Comparison of ENCODE assay signal across 10 cellular contexts in genomic region chr10:63256047-63256773, GRCh38.
DNase-seq lines count a peak whose midpoint lies in the region; ATAC-seq and TF ChIP-seq lines count a peak whose summit lies in the region.
"Had no signal": no experiment of that assay in that cellular context is flagged by ENCODE, and none has a peak within 500 bp of the region (broad histone marks: within the 10 kb centered on the region; RNA-seq: fewer than 3 reads in every experiment).

No MANE protein-coding gene starts in this region.

- intact Hi-C loops in Right ventricle myocardium inferior (cut with DNase I), result loop anchor here (2.0 kb wide), 1 partner anchor 13 kb away; no protein-coding TSS in a partner anchor
- intact Hi-C loops in cardiac septum (cut with DNase I), result no loop called here
- intact Hi-C loops in vagina (cut with DNase I), result no loop called here
- intact Hi-C loops in activated T-helper 1 cell treated with anti-CD3 and anti-CD28 coated beads, Interleukin-12 subunit alpha, Interleukin-12 subunit beta, Interleukin-2, Interleukin-4 antibody, amounts not matched to agents 30 ng/mL and 10 ng/mL and 1 ng/mL, durations not matched to agents 14 hours and 24 hours and 36 hours (cut with micrococcal nuclease), result no loop called here

- peaks cover 83% of the 10 kb centered on the region for H3K4me1 Mint-ChIP-seq in activated naive CD8-positive, alpha-beta T cell (ENCODE audit: low read depth)
- H3K4me1 Mint-ChIP-seq in activated T-helper 1 cell treated with anti-CD3 and anti-CD28 coated beads, Interleukin-12 subunit alpha, Interleukin-12 subunit beta, Interleukin-2, Interleukin-4 antibody, amounts not matched to agents 30 ng/mL and 10 ng/mL and 1 ng/mL, durations not matched to agents 14 hours and 24 hours and 36 hours (ENCODE audit: low read depth), result peaks cover 52% of the 10 kb centered on the region

- no peak overlapping the region for H3K4me3 ChIP-seq in vagina

- peaks cover 71% of the 10 kb centered on the region for H3K4me1 ChIP-seq in vagina

- H3K27me3 Mint-ChIP-seq in activated naive CD8-positive, alpha-beta T cell, result no peaks in the 10 kb centered on the region
- H3K27me3 Mint-ChIP-seq in activated T-helper 1 cell treated with anti-CD3 and anti-CD28 coated beads, Interleukin-12 subunit alpha, Interleukin-12 subunit beta, Interleukin-2, Interleukin-4 antibody, amounts not matched to agents 30 ng/mL and 10 ng/mL and 1 ng/mL, durations not matched to agents 14 hours and 24 hours and 36 hours (ENCODE audit: insufficient read depth), result no peaks in the 10 kb centered on the region
- H3K27me3 Mint-ChIP-seq: natural killer cell treated with Interleukin-12 subunit alpha and Interleukin-12 subunit beta and Interleukin-15 and Interleukin-18, amount 100 ng/mL, for 72 hours had no signal

- peak overlapping the region; percentile 75 for H3K27ac Mint-ChIP-seq in activated naive CD8-positive, alpha-beta T cell
- no peak overlapping the region for H3K27ac Mint-ChIP-seq in activated T-helper 1 cell treated with anti-CD3 and anti-CD28 coated beads, Interleukin-12 subunit alpha, Interleukin-12 subunit beta, Interleukin-2, Interleukin-4 antibody, amounts not matched to agents 30 ng/mL and 10 ng/mL and 1 ng/mL, durations not matched to agents 14 hours and 24 hours and 36 hours

- TF ChIP-seq CTCF in vagina (IDR thresholded peaks at IDR 0.05), result no peak

- H3K9me3 Mint-ChIP-seq in activated naive CD8-positive, alpha-beta T cell (ENCODE audit: low read depth), result no peaks in the 10 kb centered on the region
- H3K9me3 Mint-ChIP-seq in activated T-helper 1 cell treated with anti-CD3 and anti-CD28 coated beads, Interleukin-12 subunit alpha, Interleukin-12 subunit beta, Interleukin-2, Interleukin-4 antibody, amounts not matched to agents 30 ng/mL and 10 ng/mL and 1 ng/mL, durations not matched to agents 14 hours and 24 hours and 36 hours, result no peaks in the 10 kb centered on the region
- H3K9me3 Mint-ChIP-seq: natural killer cell treated with Interleukin-12 subunit alpha and Interleukin-12 subunit beta and Interleukin-15 and Interleukin-18, amount 100 ng/mL, for 72 hours had no signal

- H3K27me3 ChIP-seq in vagina, result no peaks in the 10 kb centered on the region

- H3K27ac ChIP-seq in vagina, result peak overlapping the region; percentile 7

- TF ChIP-seq POLR2A in vagina (IDR thresholded peaks at IDR 0.05), result no peak

- H3K36me3 Mint-ChIP-seq in activated naive CD8-positive, alpha-beta T cell, result peaks cover 22% of the 10 kb centered on the region
- H3K36me3 Mint-ChIP-seq in activated T-helper 1 cell treated with anti-CD3 and anti-CD28 coated beads, Interleukin-12 subunit alpha, Interleukin-12 subunit beta, Interleukin-2, Interleukin-4 antibody, amounts not matched to agents 30 ng/mL and 10 ng/mL and 1 ng/mL, durations not matched to agents 14 hours and 24 hours and 36 hours (ENCODE audit: low read depth), result peaks cover 25% of the 10 kb centered on the region

- peak; percentile 82 for ATAC-seq in Right ventricle myocardium inferior
- ATAC-seq: natural killer cell treated with Interleukin-12 subunit alpha and Interleukin-12 subunit beta and Interleukin-15 and Interleukin-18, amount 100 ng/mL, for 72 hours had no signal

- peak overlapping the region; percentile 51 for H3K4me3 Mint-ChIP-seq in activated naive CD8-positive, alpha-beta T cell
- H3K4me3 Mint-ChIP-seq in activated T-helper 1 cell treated with anti-CD3 and anti-CD28 coated beads, Interleukin-12 subunit alpha, Interleukin-12 subunit beta, Interleukin-2, Interleukin-4 antibody, amounts not matched to agents 30 ng/mL and 10 ng/mL and 1 ng/mL, durations not matched to agents 14 hours and 24 hours and 36 hours, result no peak overlapping the region
- H3K4me3 Mint-ChIP-seq: natural killer cell treated with Interleukin-12 subunit alpha and Interleukin-12 subunit beta and Interleukin-15 and Interleukin-18, amount 100 ng/mL, for 72 hours had no signal

- DNase-seq in Right ventricle myocardium inferior (ENCODE audit: missing footprints), result no peak
- no peak for DNase-seq in cardiac septum (ENCODE audit: low spot score)
- DNase-seq in iris pigment epithelial cell (ENCODE audit: low read depth), result peak; percentile 66
- no peak for DNase-seq in vagina (ENCODE audit: extremely low spot score in 2 of 2)
- no peak for DNase-seq in activated T-helper 1 cell treated with anti-CD3 and anti-CD28 coated beads, Interleukin-12 subunit alpha, Interleukin-12 subunit beta, Interleukin-2, Interleukin-4 antibody, amounts not matched to agents 30 ng/mL and 10 ng/mL and 1 ng/mL, durations not matched to agents 14 hours and 24 hours and 36 hours (ENCODE audit: low spot score)
- no peak for DNase-seq in DMS153 (lab: John Stamatoyannopoulos, UW)
- DNase-seq in HuH-7.5 (ENCODE audit: low spot score), result no peak
- DNase-seq: T-helper 9 cell had no signal

- no peaks in the 10 kb centered on the region for H3K36me3 ChIP-seq in vagina

- no peaks in the 10 kb centered on the region for H3K9me3 ChIP-seq in vagina
